ENCODE assay signal across 8 cellular contexts in genomic region chr21:9823197-9824157, GRCh38.
DNase-seq lines count a peak whose midpoint lies in the region; ATAC-seq and TF ChIP-seq lines count a peak whose summit lies in the region.
"Not testable (repeated sequence)": the region's sequence is repeated elsewhere in the genome, so short reads cannot be mapped to it uniquely, and the experiment has no call there.

No MANE protein-coding gene starts in this region.

- not testable (repeated sequence) for H3K27me3 Mint-ChIP-seq in central memory CD8-positive, alpha-beta T cell; progenitor cell of endocrine pancreas

- not testable (repeated sequence) for H3K79me2 ChIP-seq in SK-N-SH (ENCODE audit: insufficient read depth)

- not testable (repeated sequence) for H3K4me2 ChIP-seq in SK-N-SH

- not testable (repeated sequence) for H4K20me1 ChIP-seq in SK-N-SH (ENCODE audit: insufficient read depth)

- H3K4me1 ChIP-seq in SK-N-SH (ENCODE audit: control insufficient read depth in 1 of 2, insufficient read depth in 2 of 2, low read depth in 1 of 2, low read length in 1 of 2); lung (ENCODE audit: control insufficient read depth in 2 of 2, insufficient read depth in 2 of 2, low read length in 2 of 2); tibial artery: not testable (repeated sequence)

- not testable (repeated sequence) for H3K9me2 ChIP-seq in SK-N-SH

- H3K4me1 Mint-ChIP-seq in central memory CD8-positive, alpha-beta T cell; progenitor cell of endocrine pancreas (ENCODE audit: low read depth): not testable (repeated sequence)

- not testable (repeated sequence) for H3K9ac ChIP-seq in SK-N-SH

- 0 out of 4 replicates have a peak overlapping the region, but pooled peaks of 1 of the 2 experiments have one; percentile 26 for H3K4me3 ChIP-seq in SK-N-SH (ENCODE audit: low read depth in 2 of 2, low read length in 1 of 2)
- not testable (repeated sequence) for H3K4me3 ChIP-seq in lung, tibial artery

- DNase-seq in Daoy (ENCODE audit: low read depth) (peak; percentile 9), activated T-cell treated with anti-CD3 and anti-CD28 coated beads for 24 hours (ENCODE audit: low read depth) (peak; percentile 11), left cardiac atrium (peak; percentile 22), lung (ENCODE audit: low spot score) (peak; percentile 61), progenitor cell of endocrine pancreas (ENCODE audit: low spot score, unreplicated experiment) (peak; percentile 34), tibial artery (peak; percentile 57 to 87)
- DNase-seq in SK-N-SH = not testable (repeated sequence)
- peak; percentile 33 to 44 for DNase-seq in central memory CD8-positive, alpha-beta T cell (ENCODE audit: low spot score in 2 of 2)

- H3K27ac Mint-ChIP-seq in central memory CD8-positive, alpha-beta T cell (ENCODE audit: low read depth); progenitor cell of endocrine pancreas: not testable (repeated sequence)

- not testable (repeated sequence) for H2AFZ ChIP-seq in SK-N-SH (ENCODE audit: low read depth)

- not testable (repeated sequence) for H3F3A ChIP-seq in SK-N-SH (replicated peaks; ENCODE audit: insufficient read depth)

- CTCF ChIA-PET in SK-N-SH (lab: Yijun Ruan, JAX) = not testable (repeated sequence)

- peaks cover 26% of the 10 kb centered on the region for H3K27me3 ChIP-seq in SK-N-SH (ENCODE audit: insufficient read depth)
- not testable (repeated sequence) for H3K27me3 ChIP-seq in lung (ENCODE audit: control insufficient read depth, insufficient read depth); tibial artery

- not testable (repeated sequence) for TF ChIP-seq CTCF in SK-N-SH (IDR thresholded peaks at IDR 0.05); lung (IDR thresholded peaks at IDR 0.05; ENCODE audit: control extremely low read depth, extremely low read depth); progenitor cell of endocrine pancreas (IDR thresholded peaks at IDR 0.05; ENCODE audit: unreplicated experiment); tibial artery (IDR thresholded peaks at IDR 0.05)

- 24% methylated on average over 54 of the region's 65 CpGs for WGBS in SK-N-SH (ENCODE audit: low lambda C conversion rate)
- 83 to 86% methylated on average over 44 to 55 of the region's 65 CpGs for WGBS in lung, 2 donors

- H3K4me3 Mint-ChIP-seq in central memory CD8-positive, alpha-beta T cell; progenitor cell of endocrine pancreas (ENCODE audit: low read depth): not testable (repeated sequence)

- POLR2A ChIA-PET in SK-N-SH (lab: Yijun Ruan, JAX) = not testable (repeated sequence)

- not testable (repeated sequence) for TF ChIP-seq EP300 in SK-N-SH (IDR thresholded peaks at IDR 0.05; ENCODE audit: borderline replicate concordance in 1 of 2, low read depth in 1 of 2, low read length in 1 of 2)

- not testable (repeated sequence) for H3K27ac ChIP-seq in SK-N-SH (ENCODE audit: low read depth in 2 of 2, low read length in 1 of 2); lung (ENCODE audit: low read depth in 1 of 2, low read length in 1 of 2); tibial artery

- H3K36me3 Mint-ChIP-seq in central memory CD8-positive, alpha-beta T cell (ENCODE audit: insufficient read depth); progenitor cell of endocrine pancreas (ENCODE audit: insufficient read depth): not testable (repeated sequence)

- not testable (repeated sequence) for H3K9me3 ChIP-seq in SK-N-SH, tibial artery
- H3K9me3 ChIP-seq in lung (ENCODE audit: control insufficient read depth in 2 of 2, insufficient read depth in 1 of 2, low read length in 1 of 2) = peaks cover 0 to 11% of the 10 kb centered on the region in 2 donors

- not testable (repeated sequence) for ATAC-seq in central memory CD8-positive, alpha-beta T cell (replicated peaks; ENCODE audit: extremely low read depth, poor library complexity, severe bottlenecking); left cardiac atrium; lung (ENCODE audit: insufficient read depth, low FRiP score)

- intact Hi-C loops in left cardiac atrium (cut with DNase I); tibial artery (cut with DNase I; ENCODE audit: low total_unique reads): not testable (repeated sequence)

- H3K36me3 ChIP-seq in SK-N-SH (replicated peaks in 1 of 2; ENCODE audit: control insufficient read depth in 1 of 2, insufficient read depth in 2 of 2, low read length in 1 of 2); lung (ENCODE audit: control insufficient read depth in 2 of 2, insufficient read depth in 2 of 2, low read length in 2 of 2); tibial artery: not testable (repeated sequence)

- TF ChIP-seq RAD21 in SK-N-SH (IDR thresholded peaks at IDR 0.05; ENCODE audit: low read length) = not testable (repeated sequence)

- H3K9me3 Mint-ChIP-seq in central memory CD8-positive, alpha-beta T cell = peaks cover 11% of the 10 kb centered on the region
- not testable (repeated sequence) for H3K9me3 Mint-ChIP-seq in progenitor cell of endocrine pancreas (ENCODE audit: low read depth)

TF ChIP-seq in SK-N-SH, 30 proteins besides CTCF, POLR2A, EP300 and RAD21:
- peak; percentile 99 for TF ChIP-seq EZH2phosphoT487 (IDR thresholded peaks at IDR 0.05; ENCODE audit: borderline replicate concordance, low read depth)
